Comparison of ENCODE assay signal across 7 cellular contexts in the genomic region with DNA sequence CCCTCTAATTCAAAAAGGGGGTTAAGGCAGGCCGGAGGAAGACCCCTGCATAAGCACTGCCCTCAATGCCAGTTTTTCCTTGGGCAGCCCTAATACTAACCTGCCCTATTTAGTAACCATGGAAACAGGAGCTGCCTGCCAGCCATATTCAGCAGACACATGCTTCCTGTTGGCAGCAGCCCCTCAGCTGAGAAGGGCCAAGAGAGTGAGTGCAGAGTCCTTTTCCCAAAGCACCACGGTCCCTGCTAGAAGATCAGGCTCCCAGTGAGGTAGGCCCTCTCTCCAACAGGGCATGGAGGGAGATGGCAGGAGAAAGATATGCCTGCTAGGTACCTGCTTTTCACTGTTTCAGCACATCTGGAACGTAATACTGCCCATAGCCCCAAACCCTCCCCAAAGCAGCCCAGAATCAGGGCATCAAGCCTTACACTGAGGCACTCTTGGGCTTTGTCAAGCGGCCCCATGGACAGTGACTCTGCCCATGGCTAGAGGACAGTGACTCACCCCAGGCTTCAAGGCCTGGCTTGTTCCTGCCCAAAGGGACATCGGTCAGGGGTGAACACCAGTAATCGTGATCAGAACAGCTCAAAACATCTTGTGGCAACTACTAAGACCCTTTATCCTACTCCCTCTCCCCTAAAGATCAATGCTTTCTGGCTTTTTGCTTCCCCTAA.
DNase-seq lines count a peak whose midpoint lies in the region; ATAC-seq and TF ChIP-seq lines count a peak whose summit lies in the region.

No MANE protein-coding gene starts in this region.

- peak; percentile 77 for DNase-seq in NCI-H1092 (lab: John Stamatoyannopoulos, UW)
- peak; percentile 62 to 90 for DNase-seq in ascending aorta (ENCODE audit: low spot score in 2 of 2)
- DNase-seq in left colon = peak; percentile 37 to 60
- peak; percentile 71 for DNase-seq in thoracic aorta (ENCODE audit: low spot score)
- no peak for DNase-seq in stimulated activated CD8-positive, alpha-beta memory T cell treated with anti-CD3 and anti-CD28 coated beads, Interleukin-4, amount 100 ng/mL, for 48 hours
- no peak for DNase-seq in stimulated activated naive CD8-positive, alpha-beta T cell treated with anti-CD3 and anti-CD28 coated beads, Interleukin-15, amount 100 ng/mL, for 72 hours

- H3K27ac ChIP-seq in ascending aorta (peak overlapping the region; percentile 83 to 87), thoracic aorta (peak overlapping the region; percentile 53 to 80)

- H3K4me3 Mint-ChIP-seq in stimulated activated naive CD8-positive, alpha-beta T cell treated with anti-CD3 and anti-CD28 coated beads, Interleukin-15, amount 100 ng/mL, for 72 hours = no peak overlapping the region

- no peak overlapping the region for H3K27ac Mint-ChIP-seq in stimulated activated naive CD8-positive, alpha-beta T cell treated with anti-CD3 and anti-CD28 coated beads, Interleukin-15, amount 100 ng/mL, for 72 hours

- H3K9me3 Mint-ChIP-seq in stimulated activated naive CD8-positive, alpha-beta T cell treated with anti-CD3 and anti-CD28 coated beads, Interleukin-15, amount 100 ng/mL, for 72 hours = no peaks in the 10 kb centered on the region

- intact Hi-C loops in ascending aorta (cut with DNase I) = loop anchor here (10.0 kb wide), 1 partner anchor 272 kb away; a partner anchor contains a TSS
- intact Hi-C loops in left colon (cut with DNase I, micrococcal nuclease) = no loop called here

- H3K27me3 ChIP-seq in ascending aorta (no peaks in the 10 kb centered on the region), thoracic aorta (replicated peaks; ENCODE audit: insufficient read depth) (no peaks in the 10 kb centered on the region)

- peaks cover 23% of the 10 kb centered on the region for H3K4me1 Mint-ChIP-seq in stimulated activated naive CD8-positive, alpha-beta T cell treated with anti-CD3 and anti-CD28 coated beads, Interleukin-15, amount 100 ng/mL, for 72 hours

- H3K36me3 ChIP-seq in ascending aorta (no peaks in the 10 kb centered on the region), thoracic aorta (no peaks in the 10 kb centered on the region)

- H3K27me3 Mint-ChIP-seq in stimulated activated naive CD8-positive, alpha-beta T cell treated with anti-CD3 and anti-CD28 coated beads, Interleukin-15, amount 100 ng/mL, for 72 hours = peaks cover 10% of the 10 kb centered on the region

- TF ChIP-seq CTCF in ascending aorta (IDR thresholded peaks at IDR 0.05) (no peak), thoracic aorta (IDR thresholded peaks at IDR 0.05) (no peak)

- H3K9me3 ChIP-seq in ascending aorta (no peaks in the 10 kb centered on the region), thoracic aorta (no peaks in the 10 kb centered on the region)

- no peak overlapping the region for H3K4me3 ChIP-seq in ascending aorta
- no peak overlapping the region for H3K4me3 ChIP-seq in thoracic aorta

- ATAC-seq in left colon (peak; percentile 21), thoracic aorta (ENCODE audit: insufficient number of reproducible peaks, low FRiP score, low read depth) (peak; percentile 59), HG02852 (IDR thresholded peaks at IDR 0.05; ENCODE audit: unreplicated experiment) (no peak)
- no peak for ATAC-seq in stimulated activated naive CD8-positive, alpha-beta T cell treated with anti-CD3 and anti-CD28 coated beads, Interleukin-15, amount 100 ng/mL, for 72 hours

- H3K4me1 ChIP-seq in ascending aorta (peaks cover 19 to 44% of the 10 kb centered on the region in 2 donors), thoracic aorta (ENCODE audit: control insufficient read depth in 1 of 2, low read depth in 2 of 2) (peaks cover 41 to 54% of the 10 kb centered on the region in 2 donors)

Comparison
In these comparisons a context has a peak if more than half of its experiments do, and no peak if none do; other contexts are left out.
1. DNase-seq: peak in NCI-H1092 (single experiment), ascending aorta (2 of 2), left colon (2 of 2) and thoracic aorta (single experiment); none in stimulated activated CD8-positive, alpha-beta memory T cell treated with anti-CD3 and anti-CD28 coated beads, Interleukin-4, amount 100 ng/mL, for 48 hours (single experiment) and stimulated activated naive CD8-positive, alpha-beta T cell treated with anti-CD3 and anti-CD28 coated beads, Interleukin-15, amount 100 ng/mL, for 72 hours (0 of 2).
2. ATAC-seq: peak in left colon (single experiment) and thoracic aorta (single experiment); none in HG02852 (single experiment) and stimulated activated naive CD8-positive, alpha-beta T cell treated with anti-CD3 and anti-CD28 coated beads, Interleukin-15, amount 100 ng/mL, for 72 hours (single experiment).